Comparison of ENCODE assay signal across 8 cellular contexts in the genomic region with DNA sequence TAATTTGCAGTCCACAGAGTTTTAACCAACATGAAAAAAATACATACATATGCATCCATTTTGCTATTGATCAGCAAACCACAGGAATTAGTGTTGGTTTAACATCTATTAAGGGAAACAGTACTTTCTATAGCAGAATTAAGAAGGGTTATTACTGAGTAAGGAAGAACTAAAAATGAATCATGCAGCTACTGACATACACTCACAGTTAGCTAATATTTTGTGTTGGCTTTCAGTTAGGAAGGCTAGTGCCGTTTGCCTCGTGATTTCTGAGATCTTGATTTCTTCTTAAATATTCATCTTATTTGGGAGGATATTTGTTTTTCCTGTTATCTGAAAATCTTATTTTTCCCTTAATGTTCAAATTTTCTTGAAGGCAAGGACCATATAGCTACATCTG.
"Had no signal": no experiment of that assay in that cellular context is flagged by ENCODE, and none has a peak within 500 bp of the region (broad histone marks: within the 10 kb centered on the region; RNA-seq: fewer than 3 reads in every experiment).

No MANE protein-coding gene starts in this region.

- H3K4me1 ChIP-seq: HAP-1 had no signal

- H3K4me3 ChIP-seq: HAP-1 had no signal

- FAIRE-seq: HepG2 had no signal

- H3K9me3 ChIP-seq: HAP-1 had no signal

- ATAC-seq: HCT116, HepG2 had no signal

- H3K36me3 ChIP-seq: HAP-1 had no signal

- H3K27ac ChIP-seq: HL-60 had no signal

- DNase-seq: GOT3, H7, HFFc6, KBM-7 had no signal
